In the genomic region with DNA sequence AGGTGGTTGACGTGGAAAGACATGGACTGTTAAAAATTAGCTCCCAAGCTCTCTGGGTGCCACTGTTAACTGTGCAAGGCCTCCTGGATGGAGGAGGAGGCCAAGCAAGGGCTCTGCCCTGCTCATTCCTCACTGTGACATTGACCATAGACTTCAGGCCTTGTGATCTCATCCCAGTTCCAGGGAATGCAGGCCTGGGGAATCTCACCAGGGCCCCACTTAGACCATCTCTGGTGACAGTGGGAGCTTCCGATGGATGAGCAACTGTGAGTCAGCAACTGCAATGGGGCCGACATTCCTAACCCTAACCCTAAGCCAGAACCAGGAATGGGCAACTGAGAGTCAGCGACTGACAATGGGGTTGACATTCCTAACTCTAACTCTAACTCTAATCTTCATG, we compare ENCODE assay signal across 17 cellular contexts. TPM values are rescaled to one million over a fixed set of nuclear protein-coding genes. Genes with fewer than 3 reads are reported as not detected.
A peak's percentile ranks its signal among the peaks of the same experiment; 100 is the strongest.
DNase-seq lines count a peak whose midpoint lies in the region; ATAC-seq, FAIRE-seq and TF ChIP-seq lines count a peak whose summit lies in the region.
"Had no signal": no experiment of that assay in that cellular context is flagged by ENCODE, and none has a peak within 500 bp of the region (broad histone marks: within the 10 kb centered on the region; RNA-seq: fewer than 3 reads in every experiment).

No MANE protein-coding gene starts in this region.

- H3K9me3 ChIP-seq in PC-3 (ENCODE audit: low read length): no peaks in the 10 kb centered on the region
- no peaks in the 10 kb centered on the region for H3K9me3 ChIP-seq in H1 (ENCODE audit: insufficient read depth in 2 of 2, low read depth in 1 of 2, low read length in 1 of 2)
- no peaks in the 10 kb centered on the region for H3K9me3 ChIP-seq in trophoblast cell (ENCODE audit: insufficient read depth, low read depth, low read length)
- H3K9me3 ChIP-seq in osteoblast (ENCODE audit: low read depth, low read length): no peaks in the 10 kb centered on the region

- no peak for TF ChIP-seq POLR2A in H1 (IDR thresholded peaks at IDR 0.05; ENCODE audit: control extremely low read depth in 1 of 2, low read depth in 2 of 2, low read length in 2 of 2)

- H3K23ac ChIP-seq in H1 (ENCODE audit: insufficient read length): no peak overlapping the region
- H3K23ac ChIP-seq in trophoblast cell (ENCODE audit: low read length): no peak overlapping the region

- no peak overlapping the region for H3K18ac ChIP-seq in H1 (ENCODE audit: extremely low read depth, low read length)
- H3K18ac ChIP-seq in trophoblast cell (ENCODE audit: low read length): no peak overlapping the region

- H3K4me1 ChIP-seq in PC-3 (ENCODE audit: insufficient read depth, low read length): no peaks in the 10 kb centered on the region
- peaks cover 0 to 8% (median under 1%) of the 10 kb centered on the region in 4 experiments; a peak in 3 of 7 replicates for H3K4me1 ChIP-seq in H1 (replicated peaks in 1 of 4; ENCODE audit: control insufficient read depth in 3 of 4, insufficient read depth in 4 of 4, low read length in 3 of 4)
- peaks cover 18 to 35% of the 10 kb centered on the region in 2 experiments for H3K4me1 ChIP-seq in trophoblast cell (ENCODE audit: control insufficient read depth in 1 of 2, insufficient read depth in 2 of 2, low read length in 2 of 2)
- H3K4me1 ChIP-seq in osteoblast (ENCODE audit: insufficient read depth, low read length): no peaks in the 10 kb centered on the region

- TF ChIP-seq CTCF in PC-3 (conservative IDR thresholded peaks at IDR 0.05; ENCODE audit: low read depth, low read length) (no peak), H1 (IDR thresholded peaks at IDR 0.05; ENCODE audit: control extremely low read depth in 1 of 3, insufficient read depth in 1 of 3, low read depth in 1 of 3, low read length in 3 of 3) (no peak), osteoblast (IDR thresholded peaks at IDR 0.05; ENCODE audit: extremely low read depth, low read depth, low read length) (no peak)

- H3K9ac ChIP-seq in PC-3 (ENCODE audit: low read length) (no peak overlapping the region), H1 (replicated peaks in 1 of 4; ENCODE audit: extremely low read depth in 1 of 4, low read depth in 3 of 4, low read length in 3 of 4) (no peak overlapping the region), trophoblast cell (ENCODE audit: low read length) (no peak overlapping the region)

- H2BK12ac ChIP-seq in H1 (ENCODE audit: low read depth, low read length): no peak overlapping the region
- no peak overlapping the region for H2BK12ac ChIP-seq in trophoblast cell (ENCODE audit: low read length)

- peaks cover 2% of the 10 kb centered on the region for H3K27me3 Mint-ChIP-seq in T-helper 2 cell treated with Interferon-gamma antibody and Interleukin-4, amounts not matched to agents 5 μg/mL and 100 μg/mL, for 36 hours (ENCODE audit: low read depth)

- FAIRE-seq in H1 (lab: Jason Lieb, UNC): no peak

- TF ChIP-seq RAD21 in H1 (IDR thresholded peaks at IDR 0.05 in 1 of 2, conservative IDR thresholded peaks at IDR 0.05 in 1 of 2; ENCODE audit: low read depth in 2 of 2, low read length in 2 of 2): no peak

- H4K8ac ChIP-seq in H1 (ENCODE audit: extremely low read depth, insufficient read depth, low read length) (no peak overlapping the region), trophoblast cell (ENCODE audit: low read depth, low read length) (no peak overlapping the region)

- H3K27ac ChIP-seq in PC-3 (ENCODE audit: low read length): no peak overlapping the region
- no peak overlapping the region for H3K27ac ChIP-seq in H1 (ENCODE audit: low read depth, low read length)
- peak overlapping the region; percentile 90 for H3K27ac ChIP-seq in trophoblast cell (ENCODE audit: low read depth, low read length)
- no peak overlapping the region for H3K27ac ChIP-seq in osteoblast (ENCODE audit: low read depth, low read length)

- H2AK5ac ChIP-seq in H1 (ENCODE audit: low read depth, low read length): no peak overlapping the region
- H2AK5ac ChIP-seq in trophoblast cell (ENCODE audit: low read length): no peak overlapping the region

- WGBS in H1 (ENCODE audit: extremely low coverage in 1 of 2, insufficient coverage in 1 of 2, insufficient read length in 1 of 2, insufficient replicate concordance in 2 of 2, low coverage in 1 of 2, low lambda C conversion rate in 2 of 2, missing lambda C conversion rate in 1 of 2), 2 experiments: 87% methylated on average over 4 of the region's 4 CpGs; no CpG with 5 or more reads in 1 of the 2 experiments
- WGBS in trophoblast cell (ENCODE audit: extremely low coverage, insufficient coverage, insufficient read length): no CpG with 5 or more reads among the region's 4 CpGs

- peak overlapping the region; percentile 95 for H3K27ac Mint-ChIP-seq in T-helper 2 cell treated with Interferon-gamma antibody and Interleukin-4, amounts not matched to agents 5 μg/mL and 100 μg/mL, for 36 hours
- H3K27ac Mint-ChIP-seq: memory B cell had no signal

- no peaks in the 10 kb centered on the region for H3K36me3 ChIP-seq in PC-3 (ENCODE audit: low read depth, low read length)
- no peaks in the 10 kb centered on the region for H3K36me3 ChIP-seq in H1 (ENCODE audit: control insufficient read depth in 2 of 4, insufficient read depth in 4 of 4, low read length in 3 of 4)
- H3K36me3 ChIP-seq in trophoblast cell (ENCODE audit: control insufficient read depth in 1 of 2, insufficient read depth in 2 of 2, low read length in 2 of 2): no peaks in the 10 kb centered on the region
- H3K36me3 ChIP-seq in osteoblast (ENCODE audit: insufficient read depth, low read length): no peaks in the 10 kb centered on the region

- CTCF ChIA-PET in PC-3 (lab: Charles Lee) (no interaction called here), H1 (lab: Charles Lee; ENCODE audit: partially characterized antibody) (interaction anchor here (0.6 to 4.4 kb wide), 6 partner anchors 8 to 133 kb away, joined by 3 to 15 read pairs (median 4); no protein-coding TSS in a partner anchor)

- H3K23me2 ChIP-seq in H1 (ENCODE audit: low read depth, low read length): peaks cover 9% of the 10 kb centered on the region; the same call in 1 of the 2 replicates

- no peak overlapping the region for H2BK5ac ChIP-seq in H1 (ENCODE audit: low read depth, low read length)
- peak overlapping the region; percentile 71 for H2BK5ac ChIP-seq in trophoblast cell (ENCODE audit: low read depth, low read length, poor library complexity)

- TF ChIP-seq EP300 in H1 (IDR thresholded peaks at IDR 0.05; ENCODE audit: borderline replicate concordance in 1 of 2, low read depth in 2 of 2, low read length in 2 of 2): no peak

- H2BK120ac ChIP-seq in H1 (replicated peaks; ENCODE audit: low read depth, low read length) (no peak overlapping the region), trophoblast cell (ENCODE audit: insufficient read depth, low read length, poor library complexity) (peak overlapping the region; percentile 26)

- H3K4me1 Mint-ChIP-seq in T-helper 2 cell treated with Interferon-gamma antibody and Interleukin-4, amounts not matched to agents 5 μg/mL and 100 μg/mL, for 36 hours (ENCODE audit: low read depth): peaks cover 28% of the 10 kb centered on the region

- POLR2A ChIA-PET in PC-3 (lab: Charles Lee; ENCODE audit: unreplicated experiment): no interaction called here
- POLR2A ChIA-PET in H1 (lab: Charles Lee; ENCODE audit: partially characterized antibody): no interaction called here

- H4K91ac ChIP-seq in H1 (replicated peaks; ENCODE audit: insufficient read length, low read length) (no peak overlapping the region), trophoblast cell (ENCODE audit: low read depth, low read length) (peak overlapping the region; percentile 7)

- intact Hi-C loops in PC-3 (cut with micrococcal nuclease): no loop called here

- H2BK20ac ChIP-seq in H1 (ENCODE audit: low read length): 0 out of 2 replicates have a peak overlapping the region, but pooled peaks have one; percentile 48

- DNase-seq in T-helper 2 cell treated with Interferon-gamma antibody and Interleukin-4, amounts not matched to agents 5 μg/mL and 100 μg/mL, for 36 hours (ENCODE audit: low spot score): no peak
- DNase-seq in T-helper 2 cell (no peak), PC-3 (peak; percentile 2), H1 (ENCODE audit: low read depth in 1 of 2, low spot score in 2 of 2) (no peak), trophoblast cell (peak; percentile 35 to 39), osteoblast (ENCODE audit: insufficient read length, low spot score, missing footprints) (no peak), SW480 (ENCODE audit: low spot score) (no peak)
- DNase-seq: 8988T; hypothalamus; NCI-H146; NCI-H774; stimulated activated CD4-positive, alpha-beta T cell treated with anti-CD3 and anti-CD28 coated beads, Interleukin-2, amount 100 ng/mL, for 24 hours had no signal

- no peak overlapping the region for H3K14ac ChIP-seq in H1 (ENCODE audit: insufficient read length)
- no peak overlapping the region for H3K14ac ChIP-seq in trophoblast cell (ENCODE audit: low read length)

- H3K4ac ChIP-seq in H1 (replicated peaks; ENCODE audit: insufficient read length, low read depth, low read length): no peak overlapping the region
- H3K4ac ChIP-seq in trophoblast cell (ENCODE audit: low read depth, low read length): no peak overlapping the region

- H3K4me3 Mint-ChIP-seq in T-helper 2 cell treated with Interferon-gamma antibody and Interleukin-4, amounts not matched to agents 5 μg/mL and 100 μg/mL, for 36 hours: peak overlapping the region; percentile 80
- H3K4me3 Mint-ChIP-seq: memory B cell had no signal

- no peaks in the 10 kb centered on the region for H4K20me1 ChIP-seq in PC-3 (ENCODE audit: low read length)
- peaks cover 0 to 2% of the 10 kb centered on the region in 2 experiments for H4K20me1 ChIP-seq in H1 (replicated peaks in 1 of 2; ENCODE audit: control insufficient read depth in 1 of 2, insufficient read depth in 2 of 2, low read length in 2 of 2)
- H4K20me1 ChIP-seq in osteoblast (ENCODE audit: insufficient read depth, low read length): no peaks in the 10 kb centered on the region

- H3K4me3 ChIP-seq in PC-3 (ENCODE audit: low read length): no peak overlapping the region
- H3K4me3 ChIP-seq in H1 (ENCODE audit: extremely low read depth in 1 of 4, insufficient read depth in 2 of 4, low read depth in 3 of 4, low read length in 4 of 4): no peak overlapping the region
- no peak overlapping the region for H3K4me3 ChIP-seq in trophoblast cell (ENCODE audit: low read depth, low read length)
- H3K4me3 ChIP-seq in osteoblast (ENCODE audit: insufficient read depth, low read length): no peak overlapping the region

- peaks cover 3% of the 10 kb centered on the region for H3K36me3 Mint-ChIP-seq in T-helper 2 cell treated with Interferon-gamma antibody and Interleukin-4, amounts not matched to agents 5 μg/mL and 100 μg/mL, for 36 hours (ENCODE audit: low read depth)
- H3K36me3 Mint-ChIP-seq: memory B cell had no signal

- no peak for ATAC-seq in PC-3
- ATAC-seq in HG03280 (IDR thresholded peaks at IDR 0.05; ENCODE audit: unreplicated experiment): no peak

- no peaks in the 10 kb centered on the region for H3K79me1 ChIP-seq in H1 (ENCODE audit: low read depth, low read length)
- H3K79me1 ChIP-seq in trophoblast cell (ENCODE audit: low read length): peaks cover 23% of the 10 kb centered on the region

- H3K4me2 ChIP-seq in PC-3 (ENCODE audit: low read length): no peak overlapping the region
- H3K4me2 ChIP-seq in H1 (ENCODE audit: insufficient read depth in 1 of 2, low read depth in 2 of 2, low read length in 2 of 2): no peak overlapping the region
- H3K4me2 ChIP-seq in trophoblast cell (ENCODE audit: low read length): peak overlapping the region; percentile 49
- H3K4me2 ChIP-seq in osteoblast (ENCODE audit: insufficient read depth, low read length): no peak overlapping the region

- no peak overlapping the region for H4K5ac ChIP-seq in H1 (ENCODE audit: insufficient read length, low read depth, low read length)

- H3K27me3 ChIP-seq in PC-3 (ENCODE audit: low read length) (no peaks in the 10 kb centered on the region), H1 (replicated peaks in 1 of 4; ENCODE audit: control insufficient read depth in 3 of 4, extremely low read depth in 1 of 4, insufficient read depth in 3 of 4, low read length in 3 of 4) (no peaks in the 10 kb centered on the region), trophoblast cell (ENCODE audit: insufficient read depth, low read length) (no peaks in the 10 kb centered on the region), osteoblast (ENCODE audit: insufficient read depth, low read length) (no peaks in the 10 kb centered on the region)

- no peak overlapping the region for H2BK15ac ChIP-seq in H1 (ENCODE audit: low read length)

- BruUV-seq in PC-3 (replicated peaks; lab: Mats Ljungman, UMichigan): no TSS peak

- no peak overlapping the region for H4K12ac ChIP-seq in trophoblast cell (ENCODE audit: low read depth, low read length)

- H3K56ac ChIP-seq in H1 (replicated peaks; ENCODE audit: insufficient read length, low read depth, low read length): no peak overlapping the region

- no peaks in the 10 kb centered on the region for H3K9me2 ChIP-seq in PC-3 (replicated peaks; ENCODE audit: low read length)

- H3K9me3 Mint-ChIP-seq in T-helper 2 cell treated with Interferon-gamma antibody and Interleukin-4, amounts not matched to agents 5 μg/mL and 100 μg/mL, for 36 hours: no peaks in the 10 kb centered on the region
- H3K9me3 Mint-ChIP-seq: activated CD4-positive, alpha-beta T cell treated with anti-CD3 and anti-CD28 coated beads, Interleukin-2, amount 10 ng/mL, durations not matched to agents 24 days and 14 days; memory B cell had no signal

- no peaks in the 10 kb centered on the region for H3F3A ChIP-seq in PC-3 (ENCODE audit: low read length, unreplicated experiment)

- H3K79me2 ChIP-seq in PC-3 (ENCODE audit: low read length): no peaks in the 10 kb centered on the region
- no peaks in the 10 kb centered on the region for H3K79me2 ChIP-seq in H1 (ENCODE audit: control insufficient read depth in 1 of 2, insufficient read depth in 2 of 2, low read length in 2 of 2)
- H3K79me2 ChIP-seq in trophoblast cell (ENCODE audit: control insufficient read depth, insufficient read depth, low read length, poor library complexity): peaks cover 2% of the 10 kb centered on the region
- H3K79me2 ChIP-seq in osteoblast (ENCODE audit: insufficient read depth, low read length): no peaks in the 10 kb centered on the region

- H2AFZ ChIP-seq in PC-3 (ENCODE audit: low read length) (no peak overlapping the region), H1 (ENCODE audit: low read length) (no peak overlapping the region), trophoblast cell (ENCODE audit: insufficient read depth, low read length, poor library complexity) (no peak overlapping the region), osteoblast (ENCODE audit: low read length) (no peak overlapping the region)

RNA-seq across cellular contexts. Expression of a gene that starts 50.4 kb away (rescaled TPM):
- total RNA-seq in PC-3 (2014; rRNA removed): not detected in 2 replicates
- not detected in 2 replicates for total RNA-seq in H1 (2021; fragmentation: NEBNext Ultra II Directional; extraction: Animal tissue kit (Norgen Biotek cat#: 25700))
- not detected in 2 replicates for polyA plus RNA-seq in H1 (2011; rRNA removed)
- polyA plus RNA-seq in H1 (2011; cell fraction: cytosol; rRNA removed): not detected
- polyA plus RNA-seq in H1 (2011; cell fraction: nucleus; rRNA removed): not detected
- polyA plus RNA-seq in H1 (2012, experiment 1 of 2): not detected in 4 replicates
- not detected for polyA plus RNA-seq in H1 (2012, experiment 2 of 2)
- polyA plus RNA-seq in H1 (2013, experiment 1 of 2): not detected
- not detected for polyA plus RNA-seq in H1 (2013, experiment 2 of 2)
- polyA minus RNA-seq in H1 (2011; rRNA and poly(A)+ RNA removed): not detected in 2 replicates
- not detected for polyA minus RNA-seq in H1 (2011; cell fraction: cytosol; rRNA and poly(A)+ RNA removed)
- not detected for polyA minus RNA-seq in H1 (2011; cell fraction: nucleus; rRNA and poly(A)+ RNA removed)
- polyA plus RNA-seq in trophoblast cell (2013): 0.64 and 1.1 TPM in 2 replicates
- total RNA-seq in osteoblast: not detected in 2 replicates
- total RNA-seq: activated CD4-positive, alpha-beta T cell treated with anti-CD3 and anti-CD28 coated beads, Interleukin-2, amount 10 ng/mL, durations not matched to agents 24 days and 14 days; posterior vena cava; SK-MEL-5 had no signal

Comparison
In these comparisons a context has a peak if more than half of its experiments do, and no peak if none do; other contexts are left out.
1. DNase-seq: peak in PC-3 (single experiment) and trophoblast cell (2 of 2); none in T-helper 2 cell treated with Interferon-gamma antibody and Interleukin-4, amounts not matched to agents 5 μg/mL and 100 μg/mL, for 36 hours (single experiment), T-helper 2 cell (0 of 5), H1 (0 of 2), osteoblast (single experiment) and SW480 (single experiment).